In the genomic region with DNA sequence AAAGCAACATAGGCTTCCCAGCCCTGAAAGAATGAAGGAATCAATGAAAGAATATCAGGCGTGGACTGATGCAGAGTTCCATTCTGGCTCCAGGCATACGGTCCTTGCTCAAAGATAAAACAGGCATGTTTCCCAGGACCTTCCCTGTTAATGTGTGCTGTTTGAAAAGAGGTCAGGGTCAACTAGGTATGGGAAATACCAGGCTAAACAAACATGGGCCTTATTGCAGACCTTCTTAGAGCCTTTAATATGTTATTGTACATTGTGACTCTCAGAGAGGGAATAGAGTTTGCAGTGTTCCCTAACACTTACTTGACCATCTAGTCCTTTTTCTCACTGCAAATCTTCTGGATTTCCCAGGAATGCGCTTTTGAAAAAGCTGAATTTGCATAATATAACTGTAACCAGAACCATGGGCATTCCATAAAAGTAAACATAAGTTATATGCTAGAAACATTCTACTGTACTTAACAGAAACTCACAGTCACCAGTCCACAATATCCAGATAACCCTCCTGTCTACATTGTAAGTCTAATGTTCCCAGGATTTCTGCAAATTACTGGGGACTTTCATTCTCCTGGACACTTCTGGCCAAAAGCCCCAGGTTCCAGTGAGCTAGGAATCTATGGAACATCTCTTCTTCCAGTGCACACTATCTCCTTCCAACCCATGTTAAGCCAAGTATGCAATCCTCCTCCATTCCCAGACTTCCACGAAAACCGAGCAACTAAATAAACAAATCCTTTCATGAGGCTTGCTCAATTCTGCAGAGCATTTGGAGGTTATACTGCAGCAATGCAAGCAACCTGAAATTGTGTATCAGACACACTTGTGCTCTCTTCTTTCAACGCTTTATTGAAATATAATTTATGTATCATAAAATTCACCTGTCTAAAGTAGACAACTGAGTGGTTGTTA, we compare ENCODE assay signal across 18 cellular contexts.
"Had no signal": no experiment of that assay in that cellular context is flagged by ENCODE, and none has a peak within 500 bp of the region (broad histone marks: within the 10 kb centered on the region; RNA-seq: fewer than 3 reads in every experiment).

No MANE protein-coding gene starts in this region.

- H3K36me3 Mint-ChIP-seq: activated CD4-positive, alpha-beta memory T cell treated with anti-CD3 and anti-CD28 coated beads for 36 hours; activated CD8-positive, alpha-beta memory T cell treated with anti-CD3 and anti-CD28 coated beads, Interleukin-2, amount 10 ng/mL, durations not matched to agents 7 days and 5 days had no signal

- DNase-seq: activated CD4-positive, alpha-beta memory T cell treated with anti-CD3 and anti-CD28 coated beads for 36 hours; activated CD4-positive, alpha-beta T cell treated with anti-CD3 and anti-CD28 coated beads for 1 hour; activated CD8-positive, alpha-beta memory T cell treated with anti-CD3 and anti-CD28 coated beads, Interleukin-2, amount 10 ng/mL, durations not matched to agents 7 days and 5 days; activated effector memory CD4-positive, alpha-beta T cell treated with Interleukin-2 at 50 U/mL for 16 hours; activated naive CD4-positive, alpha-beta T cell treated with anti-CD3 and anti-CD28 coated beads, Interleukin-2, amount 50 U/mL, for 16 hours; activated T-cell treated with anti-CD3 and anti-CD28 coated beads, Interleukin-2, amount 50 U/mL, for 1 hour; adrenal gland; central memory CD4-positive, alpha-beta T cell; colonic mucosa; hippocampal formation; nucleus accumbens; right cardiac atrium; small intestine; stimulated activated naive CD8-positive, alpha-beta T cell treated with anti-CD3 and anti-CD28 coated beads, Interleukin-15, Interleukin-2, amounts not matched to agents 100 U/mL and 50 U/mL, for 24 hours; trophoblast cell had no signal

- H3K9me3 ChIP-seq: adrenal gland, colonic mucosa, gastroesophageal sphincter had no signal

- H3K27me3 ChIP-seq: adrenal gland, colonic mucosa had no signal

- H3K27ac ChIP-seq: adrenal gland, colonic mucosa, gastroesophageal sphincter had no signal

- H3K4me3 Mint-ChIP-seq: activated CD4-positive, alpha-beta memory T cell treated with anti-CD3 and anti-CD28 coated beads for 36 hours; activated CD8-positive, alpha-beta memory T cell treated with anti-CD3 and anti-CD28 coated beads, Interleukin-2, amount 10 ng/mL, durations not matched to agents 7 days and 5 days; nephron had no signal

- H3K4me3 ChIP-seq: adrenal gland, colonic mucosa, gastroesophageal sphincter had no signal

- H3K27ac Mint-ChIP-seq: activated CD4-positive, alpha-beta memory T cell treated with anti-CD3 and anti-CD28 coated beads for 36 hours; activated CD8-positive, alpha-beta memory T cell treated with anti-CD3 and anti-CD28 coated beads, Interleukin-2, amount 10 ng/mL, durations not matched to agents 7 days and 5 days; nephron; progenitor cell of endocrine pancreas had no signal

- ATAC-seq: activated CD8-positive, alpha-beta memory T cell treated with anti-CD3 and anti-CD28 coated beads, Interleukin-2, amount 10 ng/mL, durations not matched to agents 7 days and 5 days; gastroesophageal sphincter; right cardiac atrium; stimulated activated naive CD8-positive, alpha-beta T cell treated with anti-CD3 and anti-CD28 coated beads, Interleukin-15, Interleukin-2, amounts not matched to agents 100 U/mL and 50 U/mL, for 24 hours had no signal

- H3K36me3 ChIP-seq: adrenal gland, colonic mucosa, gastroesophageal sphincter had no signal

- H3K9me3 Mint-ChIP-seq: activated CD4-positive, alpha-beta memory T cell treated with anti-CD3 and anti-CD28 coated beads for 36 hours; nephron had no signal

- H3K4me1 ChIP-seq: adrenal gland, colonic mucosa, gastroesophageal sphincter had no signal
